In genomic region chr2:173964565-173965371, GRCh38 we compare ENCODE assay signal across 1 cellular context.
A peak's percentile ranks its signal among the peaks of the same experiment; 100 is the strongest.
TF ChIP-seq lines count a peak whose summit lies in the region.

No MANE protein-coding gene starts in this region.

TF ChIP-seq in K562, 482 proteins besides CTCF, POLR2A, EP300 and RAD21 (continued from another document and continues in another):
- TF ChIP-seq SP2 (IDR thresholded peaks at IDR 0.05; ENCODE audit: extremely low read depth, low read depth, low read length, poor library complexity, severe bottlenecking) (no peak), GABPB1 (CRISPR knock-in tag; IDR thresholded peaks at IDR 0.05) (no peak), MAFG (tag; conservative IDR thresholded peaks at IDR 0.05) (no peak), SMAD3 (CRISPR knock-in tag; conservative IDR thresholded peaks at IDR 0.05) (no peak), SRSF3 (IDR thresholded peaks at IDR 0.05; ENCODE audit: insufficient read depth, low read length) (0 out of 2 replicates have a peak, but pooled peaks have one; percentile 62), ZNF398 (CRISPR knock-in tag; IDR thresholded peaks at IDR 0.05) (no peak), HEY1 (CRISPR knock-in tag; IDR thresholded peaks at IDR 0.05; ENCODE audit: borderline replicate concordance) (no peak), RBM15 (IDR thresholded peaks at IDR 0.05; ENCODE audit: insufficient read depth, low read length) (peak; percentile 72; the same call in 1 of the 2 replicates), MNT (conservative IDR thresholded peaks at IDR 0.05) (peak in 1 of 2 experiments; percentile 8; a peak in 2 of 4 replicates), ZNF76 (CRISPR knock-in tag; IDR thresholded peaks at IDR 0.05; ENCODE audit: borderline replicate concordance) (peak; percentile 19; the same call in 1 of the 2 replicates), NELFE (IDR thresholded peaks at IDR 0.05; ENCODE audit: insufficient read depth, insufficient read length) (peak; percentile 20), PML (IDR thresholded peaks at IDR 0.05; ENCODE audit: low read length) (peak; percentile 76; the same call in 1 of the 2 replicates), HNRNPK (IDR thresholded peaks at IDR 0.05; ENCODE audit: low read depth, low read length, poor library complexity, severe bottlenecking) (no peak), ZBTB1 (CRISPR knock-in tag; IDR thresholded peaks at IDR 0.05; ENCODE audit: borderline replicate concordance, low read depth) (peak; percentile 78; the same call in 1 of the 2 replicates), CBX8 (IDR thresholded peaks at IDR 0.05; ENCODE audit: borderline replicate concordance, extremely low read depth, low read depth, low read length, poor library complexity, severe bottlenecking) (no peak), BRD4 (IDR thresholded peaks at IDR 0.05) (peak; percentile 95), ESRRB (CRISPR knock-in tag; IDR thresholded peaks at IDR 0.05; ENCODE audit: borderline replicate concordance) (no peak), ZNF263 (CRISPR knock-in tag; IDR thresholded peaks at IDR 0.05; ENCODE audit: borderline replicate concordance) (peak; percentile 99), MITF (IDR thresholded peaks at IDR 0.05) (0 out of 2 replicates have a peak, but pooled peaks have one; percentile 2), CCAR2 (IDR thresholded peaks at IDR 0.05; ENCODE audit: low read depth, low read length) (no peak), HLTF (IDR thresholded peaks at IDR 0.05) (peak; percentile 48; the same call in 1 of the 2 replicates), JUNB (CRISPR knock-in tag; conservative IDR thresholded peaks at IDR 0.05) (no peak), ZSCAN32 (CRISPR knock-in tag; IDR thresholded peaks at IDR 0.05) (0 out of 2 replicates have a peak, but pooled peaks have one; percentile 13), ZBTB11 (CRISPR knock-in tag; IDR thresholded peaks at IDR 0.05) (0 out of 6 replicates have a peak, but pooled peaks of 1 of the 3 experiments have one; percentile 26), CHD1 (IDR thresholded peaks at IDR 0.05; ENCODE audit: low read length) (peak; percentile 49), NR4A1 (CRISPR knock-in tag; IDR thresholded peaks at IDR 0.05) (no peak), NR4A1 (tag; IDR thresholded peaks at IDR 0.05) (no peak), PPARD (CRISPR knock-in tag; IDR thresholded peaks at IDR 0.05) (no peak), ZNF766 (CRISPR knock-in tag; conservative IDR thresholded peaks at IDR 0.05) (no peak), HNRNPLL (IDR thresholded peaks at IDR 0.05; ENCODE audit: low read depth, low read length, poor library complexity, severe bottlenecking) (peak; percentile 78), POLR2B (IDR thresholded peaks at IDR 0.05; ENCODE audit: low read depth, partially characterized antibody) (peak; percentile 83), ZNF384 (IDR thresholded peaks at IDR 0.05; ENCODE audit: low read depth, low read length) (peak; percentile 81), NCOA6 (IDR thresholded peaks at IDR 0.05) (no peak), ZNF75A (CRISPR knock-in tag; IDR thresholded peaks at IDR 0.05) (no peak), ZNF277 (CRISPR knock-in tag; IDR thresholded peaks at IDR 0.05; ENCODE audit: borderline replicate concordance) (no peak), GTF3C2 (IDR thresholded peaks at IDR 0.05; ENCODE audit: borderline replicate concordance, extremely low read depth, insufficient read length) (no peak), HCFC1 (IDR thresholded peaks at IDR 0.05; ENCODE audit: low read depth, low read length) (no peak), ZFPM2 (CRISPR knock-in tag; IDR thresholded peaks at IDR 0.05) (peak; percentile 83; the same call in 1 of the 2 replicates), FOXO4 (CRISPR knock-in tag; IDR thresholded peaks at IDR 0.05) (no peak), KDM4B (IDR thresholded peaks at IDR 0.05; ENCODE audit: borderline replicate concordance in 2 of 2, low read depth in 1 of 2) (peak in 1 of 2 experiments; percentile 91; a peak in 2 of 4 replicates), MTA3 (IDR thresholded peaks at IDR 0.05; ENCODE audit: borderline replicate concordance) (no peak; the same call in 1 of the 2 replicates), ARID3B (CRISPR knock-in tag; IDR thresholded peaks at IDR 0.05; ENCODE audit: borderline replicate concordance) (no peak), SNIP1 (IDR thresholded peaks at IDR 0.05; ENCODE audit: low read depth) (no peak), ZNF445 (CRISPR knock-in tag; IDR thresholded peaks at IDR 0.05; ENCODE audit: low read depth) (no peak), ILF3 (IDR thresholded peaks at IDR 0.05; ENCODE audit: borderline replicate concordance) (peak; percentile 14; the same call in 1 of the 2 replicates), RFX1 (IDR thresholded peaks at IDR 0.05) (no peak), EGR1 (conservative IDR thresholded peaks at IDR 0.05) (peak; percentile 89), DLX4 (CRISPR knock-in tag; IDR thresholded peaks at IDR 0.05) (no peak), ZNF232 (CRISPR knock-in tag; IDR thresholded peaks at IDR 0.05) (no peak), MLX (CRISPR knock-in tag; conservative IDR thresholded peaks at IDR 0.05) (0 out of 4 replicates have a peak, but pooled peaks of 1 of the 2 experiments have one; percentile 32)
